1 cellular context compared by ENCODE assay signal in the genomic region with DNA sequence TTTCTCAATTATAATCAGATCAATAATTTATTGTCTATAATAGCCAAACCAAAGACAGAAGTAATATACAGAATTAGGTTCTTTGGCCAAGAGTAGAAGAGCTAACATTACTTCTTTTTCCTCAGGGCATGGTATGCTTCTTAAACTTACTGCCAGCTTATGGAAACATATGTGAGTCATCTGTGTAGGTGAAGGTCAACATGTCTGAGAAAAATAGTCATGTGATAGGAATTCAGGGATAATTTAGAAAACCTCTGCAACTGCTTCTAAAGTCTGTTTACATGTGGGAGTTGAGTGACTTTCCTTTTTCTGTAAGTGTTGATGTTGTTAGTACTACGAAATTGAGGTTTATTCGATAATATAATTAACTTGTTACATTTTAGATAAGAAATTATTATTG.
TF ChIP-seq lines count a peak whose summit lies in the region.

No MANE protein-coding gene starts in this region.

TF ChIP-seq in SK-N-SH treated with all-trans-retinoic acid at 6 μM for 48 hours, 23 proteins besides CTCF, POLR2A, EP300 and RAD21 (continued from another document):
- TF ChIP-seq CSRNP3 (CRISPR knock-in tag; IDR thresholded peaks at IDR 0.05) (no peak), ZNF70 (CRISPR knock-in tag; IDR thresholded peaks at IDR 0.05) (no peak)
